In genomic region chr16:27870116-27870798, GRCh38 we compare ENCODE assay signal across 24 cellular contexts.
"Had no signal": no experiment of that assay in that cellular context is flagged by ENCODE, and none has a peak within 500 bp of the region (broad histone marks: within the 10 kb centered on the region; RNA-seq: fewer than 3 reads in every experiment).

No MANE protein-coding gene starts in this region.

- H3K27me3 ChIP-seq: colonic mucosa, esophagus squamous epithelium had no signal

- ATAC-seq: effector memory CD8-positive, alpha-beta T cell; esophagus mucosa; gastrocnemius medialis; heart right ventricle; left cardiac atrium; left lung; left ventricle myocardium superior; lower lobe of right lung had no signal

- H3K4me3 ChIP-seq: colonic mucosa, esophagus squamous epithelium, gastrocnemius medialis, heart right ventricle, left lung, lower lobe of right lung had no signal

- H3K36me3 ChIP-seq: colonic mucosa, esophagus squamous epithelium, gastrocnemius medialis, heart right ventricle, left lung, lower lobe of right lung had no signal

- FAIRE-seq: endometrium, islet of Langerhans, keratinocyte had no signal

- H3K4me1 ChIP-seq: colonic mucosa, esophagus squamous epithelium, gastrocnemius medialis, heart right ventricle, left lung, lower lobe of right lung had no signal

- H3K27ac ChIP-seq: colonic mucosa, epithelial cell of prostate, esophagus squamous epithelium, gastrocnemius medialis, heart right ventricle, left lung, lower lobe of right lung had no signal

- H3K9me3 ChIP-seq: colonic mucosa, gastrocnemius medialis had no signal

- DNase-seq: colonic mucosa; cortex of kidney; effector CD8-positive, alpha-beta T cell; effector memory CD8-positive, alpha-beta T cell; endodermal cell; erythroblast; esophagus squamous epithelium; foreskin fibroblast; foreskin melanocyte; gastrocnemius medialis; glutamatergic neuron; head of caudate nucleus; heart right ventricle; hippocampal formation; left cardiac atrium; left lung; left ventricle myocardium superior; lower lobe of right lung; mesenchymal stem cell had no signal
